In the genomic region with DNA sequence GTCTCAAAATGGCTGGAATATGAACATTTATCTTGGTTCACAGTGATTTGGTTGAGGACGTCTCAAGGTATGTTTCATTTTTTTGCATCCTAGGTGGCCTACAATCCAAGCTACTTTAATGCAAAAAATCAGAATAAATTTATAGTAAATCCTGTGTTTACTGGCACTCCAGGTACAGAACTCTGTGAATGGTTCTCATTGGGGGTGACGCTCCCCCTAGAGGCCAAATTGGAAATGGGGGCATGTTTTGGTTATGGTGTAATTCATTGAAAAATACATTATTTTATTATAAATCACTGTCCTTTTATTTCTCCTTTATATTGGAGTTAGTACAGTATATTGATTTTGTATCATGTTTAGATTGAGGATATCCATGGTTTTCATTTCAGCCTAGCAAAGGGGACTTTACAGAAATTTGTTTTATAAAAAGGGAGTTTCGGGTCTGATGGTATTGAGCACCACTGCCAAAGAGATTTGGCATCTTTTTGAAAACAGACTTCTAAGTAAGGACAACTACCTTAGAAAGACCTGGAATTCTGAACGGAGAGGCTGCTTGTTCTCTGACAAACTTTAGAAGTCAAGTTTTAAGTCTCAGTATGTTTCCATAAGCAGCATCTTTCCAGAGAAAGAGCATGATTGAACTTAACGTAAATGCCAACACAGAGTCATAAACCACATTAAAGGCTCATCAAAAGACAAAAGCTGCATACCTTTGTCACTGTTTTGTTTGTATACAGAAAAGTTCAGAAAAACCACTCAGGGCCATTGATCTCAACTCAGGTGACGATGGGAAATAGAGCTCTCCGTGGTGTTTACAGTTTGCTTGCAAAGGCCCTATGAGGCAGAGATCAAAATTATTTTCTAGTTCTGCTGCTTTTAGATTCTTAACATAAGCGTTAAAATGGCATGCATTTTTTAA, we compare ENCODE assay signal across 9 cellular contexts. TPM values are rescaled to one million over a fixed set of nuclear protein-coding genes. Genes with fewer than 3 reads are reported as not detected.
DNase-seq lines count a peak whose midpoint lies in the region; ATAC-seq, FAIRE-seq and TF ChIP-seq lines count a peak whose summit lies in the region.
"Had no signal": no experiment of that assay in that cellular context is flagged by ENCODE, and none has a peak within 500 bp of the region (broad histone marks: within the 10 kb centered on the region; RNA-seq: fewer than 3 reads in every experiment).

No MANE protein-coding gene starts in this region.

- no peak for DNase-seq in AG04449 (ENCODE audit: low read depth, low spot score)
- DNase-seq in WTC11 (ENCODE audit: low spot score), result peak; percentile 30
- peak; percentile 67 for DNase-seq in endodermal cell
- peak; percentile 39 for DNase-seq in stimulated activated CD4-positive, alpha-beta T cell treated with anti-CD3 and anti-CD28 coated beads, Interleukin-12 subunit alpha, Interleukin-12 subunit beta, amount 100 ng/mL, for 4 hours
- no peak for DNase-seq in LoVo (ENCODE audit: low spot score)
- no peak for DNase-seq in H54 (ENCODE audit: insufficient read length, low spot score)

- H3K27ac ChIP-seq in endodermal cell (ENCODE audit: low read depth, low read length), result no peak overlapping the region

- no peak for FAIRE-seq in H54 (lab: Jason Lieb, UNC)

- no peak overlapping the region for H3K4me3 ChIP-seq in AG04449 (ENCODE audit: low read depth, low read length)
- no peak overlapping the region for H3K4me3 ChIP-seq in endodermal cell (ENCODE audit: low read length)

- H3K9me3 ChIP-seq in endodermal cell (ENCODE audit: control insufficient read depth, low read length), result no peaks in the 10 kb centered on the region

- H3K27ac Mint-ChIP-seq in WTC11 (no peak overlapping the region), endodermal cell (no peak overlapping the region)
- H3K27ac Mint-ChIP-seq: dendritic cell treated with granulocyte-macrophage colony-stimulating factor and Interleukin-4, amounts not matched to agents 40 ng/mL and 50 ng/mL, for 4 days had no signal

- TF ChIP-seq POLR2A in H54 (IDR thresholded peaks at IDR 0.05; ENCODE audit: low read depth, low read length), result no peak

- no peaks in the 10 kb centered on the region for H3K36me3 ChIP-seq in endodermal cell (ENCODE audit: control insufficient read depth, insufficient read depth, low read length)

- 80 to 85% methylated on average over 3 to 6 of the region's 8 CpGs for WGBS in endodermal cell (ENCODE audit: insufficient coverage in 1 of 2, insufficient read length in 1 of 2), 2 experiments

- TF ChIP-seq CTCF in AG04449 (IDR thresholded peaks at IDR 0.05; ENCODE audit: insufficient read depth, low read length, missing control alignments) (peak; percentile 37), WTC11 (IDR thresholded peaks at IDR 0.05) (peak; percentile 50), endodermal cell (conservative IDR thresholded peaks at IDR 0.05) (peak; percentile 80)

- no peak overlapping the region for H3K9ac ChIP-seq in endodermal cell (ENCODE audit: extremely low read depth, low read length, poor library complexity, severe bottlenecking)

- H3K4me1 ChIP-seq in endodermal cell (ENCODE audit: control insufficient read depth, insufficient read depth, low read length), result no peaks in the 10 kb centered on the region

- CTCF ChIA-PET in AG04449 (lab: Yijun Ruan, JAX) (interaction anchor here (0.6 to 2.5 kb wide), 19 partner anchors 9 to 649 kb away, joined by 3 to 22 read pairs (median 3); a partner anchor contains a TSS), WTC11 (lab: Charles Lee) (interaction anchor here (1.0 to 2.2 kb wide), 3 partner anchors 11 to 44 kb away, joined by 3 to 6 read pairs (median 4); a partner anchor contains a TSS)

- ATAC-seq in GM19351 (IDR thresholded peaks at IDR 0.05; ENCODE audit: unreplicated experiment), result peak; percentile 59
- no peak for ATAC-seq in WTC11
- no peak for ATAC-seq in activated CD4-positive, CD25-positive, alpha-beta regulatory T cell treated with anti-CD3 and anti-CD28 coated beads, Interleukin-2, amount 50 U/mL, for 24 hours

- H3K36me3 Mint-ChIP-seq in WTC11 (no peaks in the 10 kb centered on the region), endodermal cell (ENCODE audit: low read depth) (no peaks in the 10 kb centered on the region)

- H3K4me1 Mint-ChIP-seq in WTC11 (peaks cover 3% of the 10 kb centered on the region; the same call in 1 of the 2 replicates), endodermal cell (no peaks in the 10 kb centered on the region)

- no peak overlapping the region for H3K4me3 Mint-ChIP-seq in WTC11
- no peak overlapping the region for H3K4me3 Mint-ChIP-seq in endodermal cell
- H3K4me3 Mint-ChIP-seq: dendritic cell treated with granulocyte-macrophage colony-stimulating factor and Interleukin-4, amounts not matched to agents 40 ng/mL and 50 ng/mL, for 4 days had no signal

- H3K27me3 Mint-ChIP-seq in WTC11 (ENCODE audit: low read depth) (no peaks in the 10 kb centered on the region; the same call in 1 of the 2 replicates), endodermal cell (ENCODE audit: insufficient read depth) (no peaks in the 10 kb centered on the region)
- H3K27me3 Mint-ChIP-seq: dendritic cell treated with granulocyte-macrophage colony-stimulating factor and Interleukin-4, amounts not matched to agents 40 ng/mL and 50 ng/mL, for 4 days had no signal

- no peaks in the 10 kb centered on the region for H3K27me3 ChIP-seq in endodermal cell (ENCODE audit: control insufficient read depth, insufficient read depth, low read length, poor library complexity, severe bottlenecking)

- POLR2A ChIA-PET in AG04449 (lab: Yijun Ruan, JAX), result no interaction called here
- POLR2A ChIA-PET in WTC11 (lab: Charles Lee), result no interaction called here

- H3K9me3 Mint-ChIP-seq in WTC11, result no peaks in the 10 kb centered on the region
- H3K9me3 Mint-ChIP-seq in endodermal cell, result peaks cover 24% of the 10 kb centered on the region
- H3K9me3 Mint-ChIP-seq: dendritic cell treated with granulocyte-macrophage colony-stimulating factor and Interleukin-4, amounts not matched to agents 40 ng/mL and 50 ng/mL, for 4 days had no signal

TF ChIP-seq in WTC11, 78 proteins besides CTCF, POLR2A, EP300 and RAD21 (continues in another document):
- TF ChIP-seq NFATC4 (CRISPR knock-in tag; IDR thresholded peaks at IDR 0.05), result no peak
- TF ChIP-seq NFYB (CRISPR knock-in tag; conservative IDR thresholded peaks at IDR 0.05; ENCODE audit: low read depth), result no peak
- no peak for TF ChIP-seq MXD4 (CRISPR knock-in tag; IDR thresholded peaks at IDR 0.05; ENCODE audit: borderline replicate concordance)
- no peak for TF ChIP-seq CREB1 (CRISPR knock-in tag; IDR thresholded peaks at IDR 0.05)
- no peak for TF ChIP-seq NFE2L1 (CRISPR knock-in tag; IDR thresholded peaks at IDR 0.05)
- TF ChIP-seq, protein P1, sequence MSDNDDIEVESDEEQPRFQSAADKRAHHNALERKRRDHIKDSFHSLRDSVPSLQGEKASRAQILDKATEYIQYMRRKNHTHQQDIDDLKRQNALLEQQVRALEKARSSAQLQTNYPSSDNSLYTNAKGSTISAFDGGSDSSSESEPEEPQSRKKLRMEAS (CRISPR knock-in tag; IDR thresholded peaks at IDR 0.05), result no peak
- no peak for TF ChIP-seq TCF7 (CRISPR knock-in tag; IDR thresholded peaks at IDR 0.05; ENCODE audit: low read depth)
- TF ChIP-seq ZNF232 (CRISPR knock-in tag; IDR thresholded peaks at IDR 0.05), result no peak
- TF ChIP-seq, protein P2, sequence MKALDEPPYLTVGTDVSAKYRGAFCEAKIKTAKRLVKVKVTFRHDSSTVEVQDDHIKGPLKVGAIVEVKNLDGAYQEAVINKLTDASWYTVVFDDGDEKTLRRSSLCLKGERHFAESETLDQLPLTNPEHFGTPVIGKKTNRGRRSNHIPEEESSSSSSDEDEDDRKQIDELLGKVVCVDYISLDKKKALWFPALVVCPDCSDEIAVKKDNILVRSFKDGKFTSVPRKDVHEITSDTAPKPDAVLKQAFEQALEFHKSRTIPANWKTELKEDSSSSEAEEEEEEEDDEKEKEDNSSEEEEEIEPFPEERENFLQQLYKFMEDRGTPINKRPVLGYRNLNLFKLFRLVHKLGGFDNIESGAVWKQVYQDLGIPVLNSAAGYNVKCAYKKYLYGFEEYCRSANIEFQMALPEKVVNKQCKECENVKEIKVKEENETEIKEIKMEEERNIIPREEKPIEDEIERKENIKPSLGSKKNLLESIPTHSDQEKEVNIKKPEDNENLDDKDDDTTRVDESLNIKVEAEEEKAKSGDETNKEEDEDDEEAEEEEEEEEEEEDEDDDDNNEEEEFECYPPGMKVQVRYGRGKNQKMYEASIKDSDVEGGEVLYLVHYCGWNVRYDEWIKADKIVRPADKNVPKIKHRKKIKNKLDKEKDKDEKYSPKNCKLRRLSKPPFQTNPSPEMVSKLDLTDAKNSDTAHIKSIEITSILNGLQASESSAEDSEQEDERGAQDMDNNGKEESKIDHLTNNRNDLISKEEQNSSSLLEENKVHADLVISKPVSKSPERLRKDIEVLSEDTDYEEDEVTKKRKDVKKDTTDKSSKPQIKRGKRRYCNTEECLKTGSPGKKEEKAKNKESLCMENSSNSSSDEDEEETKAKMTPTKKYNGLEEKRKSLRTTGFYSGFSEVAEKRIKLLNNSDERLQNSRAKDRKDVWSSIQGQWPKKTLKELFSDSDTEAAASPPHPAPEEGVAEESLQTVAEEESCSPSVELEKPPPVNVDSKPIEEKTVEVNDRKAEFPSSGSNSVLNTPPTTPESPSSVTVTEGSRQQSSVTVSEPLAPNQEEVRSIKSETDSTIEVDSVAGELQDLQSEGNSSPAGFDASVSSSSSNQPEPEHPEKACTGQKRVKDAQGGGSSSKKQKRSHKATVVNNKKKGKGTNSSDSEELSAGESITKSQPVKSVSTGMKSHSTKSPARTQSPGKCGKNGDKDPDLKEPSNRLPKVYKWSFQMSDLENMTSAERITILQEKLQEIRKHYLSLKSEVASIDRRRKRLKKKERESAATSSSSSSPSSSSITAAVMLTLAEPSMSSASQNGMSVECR (CRISPR knock-in tag; IDR thresholded peaks at IDR 0.05; ENCODE audit: borderline replicate concordance), result no peak
- no peak for TF ChIP-seq PRRX2 (CRISPR knock-in tag; IDR thresholded peaks at IDR 0.05)
- no peak for TF ChIP-seq TP53 (CRISPR knock-in tag; IDR thresholded peaks at IDR 0.05)
- TF ChIP-seq, protein P3, sequence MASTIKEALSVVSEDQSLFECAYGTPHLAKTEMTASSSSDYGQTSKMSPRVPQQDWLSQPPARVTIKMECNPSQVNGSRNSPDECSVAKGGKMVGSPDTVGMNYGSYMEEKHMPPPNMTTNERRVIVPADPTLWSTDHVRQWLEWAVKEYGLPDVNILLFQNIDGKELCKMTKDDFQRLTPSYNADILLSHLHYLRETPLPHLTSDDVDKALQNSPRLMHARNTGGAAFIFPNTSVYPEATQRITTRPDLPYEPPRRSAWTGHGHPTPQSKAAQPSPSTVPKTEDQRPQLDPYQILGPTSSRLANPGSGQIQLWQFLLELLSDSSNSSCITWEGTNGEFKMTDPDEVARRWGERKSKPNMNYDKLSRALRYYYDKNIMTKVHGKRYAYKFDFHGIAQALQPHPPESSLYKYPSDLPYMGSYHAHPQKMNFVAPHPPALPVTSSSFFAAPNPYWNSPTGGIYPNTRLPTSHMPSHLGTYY (CRISPR knock-in tag; IDR thresholded peaks at IDR 0.05), result no peak
- no peak for TF ChIP-seq HMGA2 (CRISPR knock-in tag; IDR thresholded peaks at IDR 0.05)
- TF ChIP-seq ZNF138 (CRISPR knock-in tag; conservative IDR thresholded peaks at IDR 0.05), result no peak

RNA-seq across cellular contexts. Expression of a gene that starts 19.4 kb away (rescaled TPM):
- total RNA-seq in WTC11 (2021) (7.6 to 10.4 TPM (median 8.6 TPM) in 3 replicates), endodermal cell (1 to 10 TPM; 5.9 to 9.8 TPM)
- polyA plus RNA-seq in endodermal cell (2013, experiment 1 of 2), result 8.9 TPM
- polyA plus RNA-seq in endodermal cell (2013, experiment 2 of 2), result 9.6 TPM

Comparison
In these comparisons a context has a peak if more than half of its experiments do, and no peak if none do; other contexts are left out.
1. DNase-seq: peak in WTC11 (single experiment), endodermal cell (single experiment) and stimulated activated CD4-positive, alpha-beta T cell treated with anti-CD3 and anti-CD28 coated beads, Interleukin-12 subunit alpha, Interleukin-12 subunit beta, amount 100 ng/mL, for 4 hours (single experiment); none in AG04449 (single experiment), LoVo (single experiment) and H54 (single experiment).
2. Peak in every context shown above with its lines, with median percentiles within 50 percentile points of each other: CTCF ChIP-seq.